9 cellular contexts compared by ENCODE assay signal in the genomic region with DNA sequence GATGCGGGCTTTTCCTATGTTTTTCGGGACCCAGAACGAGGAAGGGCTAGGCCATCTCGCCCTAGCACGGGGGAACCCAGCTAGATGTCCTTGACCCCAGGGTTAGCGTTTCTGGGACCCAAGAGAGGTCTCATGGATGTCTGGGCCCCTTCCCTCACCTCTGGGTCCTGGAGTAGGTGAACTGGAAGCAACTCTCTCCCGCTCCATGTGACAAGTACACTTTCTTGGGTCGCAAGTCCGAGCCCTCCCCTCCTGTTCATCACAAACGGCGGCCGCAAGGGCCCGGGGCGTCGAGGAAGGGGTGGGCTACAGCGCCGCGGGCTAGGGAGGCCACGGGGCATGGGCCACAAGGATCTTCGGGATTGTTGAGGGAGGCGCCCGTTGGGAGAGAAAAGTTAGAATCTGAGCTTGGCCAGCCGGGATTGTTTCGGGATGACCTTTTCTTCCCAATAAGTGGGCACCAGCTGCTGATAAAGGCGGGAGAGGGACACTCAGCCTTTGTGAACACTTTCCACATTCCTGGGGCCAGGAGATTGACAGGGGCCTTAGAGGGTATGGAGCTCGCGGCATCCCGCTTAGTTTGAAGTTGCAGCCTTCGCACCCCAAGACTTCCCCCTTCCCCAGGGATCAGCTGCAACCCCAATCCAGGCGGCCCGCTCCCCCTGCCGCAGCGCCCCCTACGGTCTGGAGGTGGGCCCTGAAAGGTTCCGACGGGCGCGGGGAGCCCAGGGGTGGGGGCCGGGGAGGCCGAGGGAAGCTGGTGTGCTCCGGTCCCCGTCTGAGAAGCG.
DNase-seq lines count a peak whose midpoint lies in the region; ATAC-seq and TF ChIP-seq lines count a peak whose summit lies in the region.
"Had no signal": no experiment of that assay in that cellular context is flagged by ENCODE, and none has a peak within 500 bp of the region (broad histone marks: within the 10 kb centered on the region; RNA-seq: fewer than 3 reads in every experiment).

No MANE protein-coding gene starts in this region.

- no peaks in the 10 kb centered on the region for H3K36me3 Mint-ChIP-seq in activated T-cell treated with anti-CD3 and anti-CD28 coated beads, Interleukin-2, amount 50 U/mL, for 24 hours (ENCODE audit: low read depth)
- peaks cover 0 to 4% (median 0%) of the 10 kb centered on the region in 3 donors for H3K36me3 Mint-ChIP-seq in immature natural killer cell

- TF ChIP-seq CTCF in spleen (IDR thresholded peaks at IDR 0.05 in 8 of 11, conservative IDR thresholded peaks at IDR 0.05 in 3 of 11) (no peak), left lung (IDR thresholded peaks at IDR 0.05) (no peak), mucosa of descending colon (IDR thresholded peaks at IDR 0.05) (no peak)

- intact Hi-C loops in spleen (cut with DNase I; ENCODE audit: low total_unique reads) (no loop called here), left lung (cut with DNase I) (no loop called here), mucosa of descending colon (cut with DNase I, micrococcal nuclease) (no loop called here)

- DNase-seq in activated T-cell treated with anti-CD3 and anti-CD28 coated beads, Interleukin-2, amount 50 U/mL, for 24 hours: no peak
- DNase-seq in activated T-cell treated with anti-CD3 and anti-CD28 coated beads for 4 hours (no peak), adipocyte (ENCODE audit: low read depth) (no peak), immature natural killer cell (no peak), spleen (no peak), foreskin melanocyte (no peak), left lung (no peak), mucosa of descending colon (no peak)
- DNase-seq: effector memory CD4-positive, alpha-beta T cell had no signal

- no peaks in the 10 kb centered on the region for H3K4me1 ChIP-seq in adipocyte (ENCODE audit: control insufficient read depth, insufficient read depth, low read length)
- peaks cover 0 to 20% (median 8%) of the 10 kb centered on the region in 6 donors for H3K4me1 ChIP-seq in spleen
- peaks cover 0 to 5% of the 10 kb centered on the region in 2 donors for H3K4me1 ChIP-seq in left lung
- peaks cover 4% of the 10 kb centered on the region for H3K4me1 ChIP-seq in mucosa of descending colon (ENCODE audit: low read depth)

- no peak overlapping the region for H3K27ac Mint-ChIP-seq in activated T-cell treated with anti-CD3 and anti-CD28 coated beads, Interleukin-2, amount 50 U/mL, for 24 hours
- H3K27ac Mint-ChIP-seq in immature natural killer cell: no peak overlapping the region

- peak overlapping the region; percentile 35 for H3K4me3 Mint-ChIP-seq in activated T-cell treated with anti-CD3 and anti-CD28 coated beads, Interleukin-2, amount 50 U/mL, for 24 hours
- peak overlapping the region; percentile 38 to 80 (median 58) for H3K4me3 Mint-ChIP-seq in immature natural killer cell

- peaks cover 8% of the 10 kb centered on the region for H3K4me1 Mint-ChIP-seq in activated T-cell treated with anti-CD3 and anti-CD28 coated beads, Interleukin-2, amount 50 U/mL, for 24 hours (ENCODE audit: low read depth)
- peaks cover 6 to 11% of the 10 kb centered on the region in 2 donors for H3K4me1 Mint-ChIP-seq in immature natural killer cell

- H3K36me3 ChIP-seq in adipocyte (ENCODE audit: control insufficient read depth, insufficient read depth, low read length, severe bottlenecking) (no peaks in the 10 kb centered on the region), spleen (no peaks in the 10 kb centered on the region), left lung (no peaks in the 10 kb centered on the region), mucosa of descending colon (ENCODE audit: low read depth) (no peaks in the 10 kb centered on the region)

- no peaks in the 10 kb centered on the region for H3K9me3 Mint-ChIP-seq in activated T-cell treated with anti-CD3 and anti-CD28 coated beads, Interleukin-2, amount 50 U/mL, for 24 hours
- peaks cover 0 to 6% (median under 1%) of the 10 kb centered on the region in 6 donors for H3K9me3 Mint-ChIP-seq in immature natural killer cell

- 3 to 34% (median 8%) methylated on average over 10 to 43 of the region's 43 CpGs for WGBS in spleen, 5 donors

- no peaks in the 10 kb centered on the region for H3K9me3 ChIP-seq in adipocyte (ENCODE audit: control insufficient read depth, low read length)
- H3K9me3 ChIP-seq in spleen: no peaks in the 10 kb centered on the region
- no peaks in the 10 kb centered on the region for H3K9me3 ChIP-seq in left lung
- H3K9me3 ChIP-seq in mucosa of descending colon: no peaks in the 10 kb centered on the region

- TF ChIP-seq POLR2A in spleen (IDR thresholded peaks at IDR 0.05): no peak

- H3K9ac ChIP-seq in adipocyte (ENCODE audit: low read length): no peak overlapping the region

- no peak overlapping the region for H3K27ac ChIP-seq in spleen
- H3K27ac ChIP-seq in left lung: no peak overlapping the region

- ATAC-seq in left lung (no peak), mucosa of descending colon (no peak)

- H3K27me3 Mint-ChIP-seq in activated T-cell treated with anti-CD3 and anti-CD28 coated beads, Interleukin-2, amount 50 U/mL, for 24 hours: peaks cover 81% of the 10 kb centered on the region
- peaks cover 17 to 25% (median 23%) of the 10 kb centered on the region in 3 donors for H3K27me3 Mint-ChIP-seq in immature natural killer cell (ENCODE audit: low read depth in 3 of 3)

- H3K4me3 ChIP-seq in adipocyte (ENCODE audit: low read length) (peak overlapping the region; percentile 78), spleen (peak overlapping the region in 6 of 8 donors; percentile 34 to 66 (median 39)), left lung (peak overlapping the region in 1 of 2 donors; percentile 38), mucosa of descending colon (no peak overlapping the region)

- H3K27me3 ChIP-seq in adipocyte (replicated peaks; ENCODE audit: control insufficient read depth, insufficient read depth, low read length) (peaks cover 40% of the 10 kb centered on the region), spleen (replicated peaks in 1 of 7) (peaks cover 6 to 74% (median 58%) of the 10 kb centered on the region in 7 donors), left lung (peaks cover 56 to 78% of the 10 kb centered on the region in 2 donors)
